In the genomic region with DNA sequence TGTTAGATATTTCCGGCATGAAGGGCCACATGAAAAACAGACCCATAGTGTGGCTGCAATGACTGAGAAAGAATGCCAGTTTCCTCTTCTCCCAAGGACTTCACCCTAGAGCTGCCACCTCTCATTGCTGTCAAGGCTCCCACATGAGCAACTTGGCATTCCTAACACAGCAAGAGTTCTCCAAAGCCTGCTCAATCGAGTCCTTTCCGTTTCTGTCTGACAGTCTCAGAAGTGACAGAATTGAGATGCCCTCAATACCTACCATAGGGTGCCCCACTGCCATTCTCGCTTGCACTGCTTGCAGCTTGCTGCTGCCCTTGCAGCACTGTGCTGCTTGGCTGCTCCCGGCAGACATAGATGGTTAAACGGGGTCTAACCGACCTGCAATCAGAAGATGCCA, we compare ENCODE assay signal across 21 cellular contexts.
"Had no signal": no experiment of that assay in that cellular context is flagged by ENCODE, and none has a peak within 500 bp of the region (broad histone marks: within the 10 kb centered on the region; RNA-seq: fewer than 3 reads in every experiment).

No MANE protein-coding gene starts in this region.

- DNase-seq: effector memory CD4-positive, alpha-beta T cell; esophagus squamous epithelium; foreskin fibroblast; glutamatergic neuron; islet precursor cell; left ventricle myocardium inferior; mesendoderm; naive B cell; occipital lobe; sigmoid colon; stimulated activated CD4-positive, alpha-beta T cell treated with anti-CD3 and anti-CD28 coated beads, Interleukin-2, amount 100 ng/mL, for 24 hours; stimulated activated CD4-positive, alpha-beta T cell treated with anti-CD3 and anti-CD28 coated beads, Interleukin-4, amount 100 ng/mL, for 4 hours; stimulated activated naive B cell treated with anti-CD40 and anti-IgM and Interleukin-4, amounts not matched to agents 10 μg/mL and 1 μg/mL and 100 μg/mL, for 72 hours; stimulated activated naive CD8-positive, alpha-beta T cell treated with anti-CD3 and anti-CD28 coated beads, Interleukin-15, amount 100 ng/mL, for 72 hours; testis; transverse colon had no signal

- H3K79me2 ChIP-seq: parathyroid adenoma had no signal

- H3K9ac ChIP-seq: parathyroid adenoma had no signal

- H3K9me3 ChIP-seq: esophagus squamous epithelium, gastroesophageal sphincter, left ventricle myocardium inferior, prostate gland, sigmoid colon, testis, transverse colon had no signal

- H3K27ac ChIP-seq: esophagus squamous epithelium, gastroesophageal sphincter, left ventricle myocardium inferior, parathyroid adenoma, prostate gland, sigmoid colon, skin epidermis, testis, transverse colon had no signal

- H2AFZ ChIP-seq: parathyroid adenoma had no signal

- H3K27me3 ChIP-seq: esophagus squamous epithelium, gastroesophageal sphincter, sigmoid colon, testis, transverse colon had no signal

- ATAC-seq: gastroesophageal sphincter; stimulated activated naive B cell treated with anti-CD40 and anti-IgM and Interleukin-4, amounts not matched to agents 10 μg/mL and 1 μg/mL and 100 μg/mL, for 72 hours; stimulated activated naive CD8-positive, alpha-beta T cell treated with anti-CD3 and anti-CD28 coated beads, Interleukin-15, amount 100 ng/mL, for 72 hours had no signal

- H3K4me3 ChIP-seq: esophagus squamous epithelium, gastroesophageal sphincter, left ventricle myocardium inferior, lung, prostate gland, sigmoid colon, skin epidermis, testis, transverse colon had no signal

- H3K4me1 ChIP-seq: esophagus squamous epithelium, parathyroid adenoma, prostate gland, testis, transverse colon had no signal
